In genomic region chr11:13343067-13343466, GRCh38 we compare ENCODE assay signal across 15 cellular contexts.
DNase-seq lines count a peak whose midpoint lies in the region; ATAC-seq and TF ChIP-seq lines count a peak whose summit lies in the region.
"Had no signal": no experiment of that assay in that cellular context is flagged by ENCODE, and none has a peak within 500 bp of the region (broad histone marks: within the 10 kb centered on the region; RNA-seq: fewer than 3 reads in every experiment).

No MANE protein-coding gene starts in this region.

- ATAC-seq in GM18499 (IDR thresholded peaks at IDR 0.05; ENCODE audit: insufficient read depth, unreplicated experiment) (peak; percentile 58), GM19467 (IDR thresholded peaks at IDR 0.05; ENCODE audit: unreplicated experiment) (peak; percentile 33), HG03159 (IDR thresholded peaks at IDR 0.05; ENCODE audit: unreplicated experiment) (peak; percentile 56), body of pancreas (no peak), left colon (no peak)
- ATAC-seq in activated T-helper 17 cell treated with anti-CD3 and anti-CD28 coated beads, Interleukin-2, amount 50 U/mL, for 72 hours (replicated peaks): no peak
- ATAC-seq: HepG2, T-cell had no signal

- no peak for DNase-seq in central memory CD4-positive, alpha-beta T cell
- DNase-seq in body of pancreas: no peak
- DNase-seq in left colon: no peak
- DNase-seq in GOT3 (lab: John Stamatoyannopoulos, UW): no peak
- DNase-seq: activated CD4-positive, alpha-beta memory T cell treated with anti-CD3 and anti-CD28 coated beads for 36 hours; activated naive CD4-positive, alpha-beta T cell treated with anti-CD3 and anti-CD28 coated beads, Interleukin-2, amount 50 U/mL, for 16 hours; H9; NCI-H1694; T-cell had no signal

- no peak for TF ChIP-seq POLR2A in body of pancreas (IDR thresholded peaks at IDR 0.05)

- intact Hi-C loops in body of pancreas (cut with DNase I): loop anchor here (10.0 kb wide), 1 partner anchor 378 kb away; no protein-coding TSS in a partner anchor
- intact Hi-C loops in left colon (cut with DNase I, micrococcal nuclease): loop anchor here in 1 of 2 donors (10.0 kb wide), 1 partner anchor 378 kb away; no protein-coding TSS in a partner anchor

- H3K4me1 Mint-ChIP-seq in activated T-helper 17 cell treated with anti-CD3 and anti-CD28 coated beads, Interleukin-2, amount 50 U/mL, for 72 hours: peaks cover 55% of the 10 kb centered on the region

- H3K27ac Mint-ChIP-seq in activated T-helper 17 cell treated with anti-CD3 and anti-CD28 coated beads, Interleukin-2, amount 50 U/mL, for 72 hours: peak overlapping the region; percentile 34
- H3K27ac Mint-ChIP-seq: activated CD4-positive, alpha-beta memory T cell treated with anti-CD3 and anti-CD28 coated beads for 36 hours; H9 had no signal

- peaks cover 36% of the 10 kb centered on the region for H3K36me3 Mint-ChIP-seq in activated T-helper 17 cell treated with anti-CD3 and anti-CD28 coated beads, Interleukin-2, amount 50 U/mL, for 72 hours (ENCODE audit: low read depth)

- no peaks in the 10 kb centered on the region for H3K36me3 ChIP-seq in body of pancreas (replicated peaks in 1 of 2; ENCODE audit: insufficient read depth in 1 of 2, low read depth in 2 of 2)

- H3K4me1 ChIP-seq in body of pancreas: peaks cover 28% of the 10 kb centered on the region

- H3K9me3 Mint-ChIP-seq in activated T-helper 17 cell treated with anti-CD3 and anti-CD28 coated beads, Interleukin-2, amount 50 U/mL, for 72 hours: no peaks in the 10 kb centered on the region
- H3K9me3 Mint-ChIP-seq: activated CD4-positive, alpha-beta memory T cell treated with anti-CD3 and anti-CD28 coated beads for 36 hours; T-cell had no signal

- no peak for TF ChIP-seq CTCF in body of pancreas (IDR thresholded peaks at IDR 0.05)

- 73% methylated on average over 4 of the region's 4 CpGs for WGBS in body of pancreas, 2 donors

- H3K27ac ChIP-seq in body of pancreas: no peak overlapping the region
- H3K27ac ChIP-seq: BLaER1 treated with 17β-estradiol and CSF1 and Interleukin-3, amounts not matched to agents 10 nM and 100 nM had no signal

- H3K27me3 ChIP-seq in body of pancreas: no peaks in the 10 kb centered on the region
- H3K27me3 ChIP-seq: BLaER1 treated with 17β-estradiol and CSF1 and Interleukin-3, amounts not matched to agents 10 nM and 100 nM had no signal

- no peaks in the 10 kb centered on the region for H3K27me3 Mint-ChIP-seq in activated T-helper 17 cell treated with anti-CD3 and anti-CD28 coated beads, Interleukin-2, amount 50 U/mL, for 72 hours
- H3K27me3 Mint-ChIP-seq: activated CD4-positive, alpha-beta memory T cell treated with anti-CD3 and anti-CD28 coated beads for 36 hours; T-cell had no signal

- no peaks in the 10 kb centered on the region for H3K9me3 ChIP-seq in body of pancreas
- H3K9me3 ChIP-seq: BLaER1 treated with 17β-estradiol and CSF1 and Interleukin-3, amounts not matched to agents 10 nM and 100 nM had no signal

- no peak overlapping the region for H3K4me3 Mint-ChIP-seq in activated T-helper 17 cell treated with anti-CD3 and anti-CD28 coated beads, Interleukin-2, amount 50 U/mL, for 72 hours
- H3K4me3 Mint-ChIP-seq: activated CD4-positive, alpha-beta memory T cell treated with anti-CD3 and anti-CD28 coated beads for 36 hours; H9; T-cell had no signal

- H3K4me3 ChIP-seq in body of pancreas: no peak overlapping the region
- H3K4me3 ChIP-seq: BLaER1 treated with 17β-estradiol and CSF1 and Interleukin-3, amounts not matched to agents 10 nM and 100 nM had no signal

Comparison
In these comparisons a context has a peak if more than half of its experiments do, and no peak if none do; other contexts are left out.
1. ATAC-seq: peak in GM18499 (single experiment), GM19467 (single experiment) and HG03159 (single experiment); none in activated T-helper 17 cell treated with anti-CD3 and anti-CD28 coated beads, Interleukin-2, amount 50 U/mL, for 72 hours (single experiment), body of pancreas (single experiment) and left colon (single experiment).